Comparison of ENCODE assay signal across 2 cellular contexts in the genomic region with DNA sequence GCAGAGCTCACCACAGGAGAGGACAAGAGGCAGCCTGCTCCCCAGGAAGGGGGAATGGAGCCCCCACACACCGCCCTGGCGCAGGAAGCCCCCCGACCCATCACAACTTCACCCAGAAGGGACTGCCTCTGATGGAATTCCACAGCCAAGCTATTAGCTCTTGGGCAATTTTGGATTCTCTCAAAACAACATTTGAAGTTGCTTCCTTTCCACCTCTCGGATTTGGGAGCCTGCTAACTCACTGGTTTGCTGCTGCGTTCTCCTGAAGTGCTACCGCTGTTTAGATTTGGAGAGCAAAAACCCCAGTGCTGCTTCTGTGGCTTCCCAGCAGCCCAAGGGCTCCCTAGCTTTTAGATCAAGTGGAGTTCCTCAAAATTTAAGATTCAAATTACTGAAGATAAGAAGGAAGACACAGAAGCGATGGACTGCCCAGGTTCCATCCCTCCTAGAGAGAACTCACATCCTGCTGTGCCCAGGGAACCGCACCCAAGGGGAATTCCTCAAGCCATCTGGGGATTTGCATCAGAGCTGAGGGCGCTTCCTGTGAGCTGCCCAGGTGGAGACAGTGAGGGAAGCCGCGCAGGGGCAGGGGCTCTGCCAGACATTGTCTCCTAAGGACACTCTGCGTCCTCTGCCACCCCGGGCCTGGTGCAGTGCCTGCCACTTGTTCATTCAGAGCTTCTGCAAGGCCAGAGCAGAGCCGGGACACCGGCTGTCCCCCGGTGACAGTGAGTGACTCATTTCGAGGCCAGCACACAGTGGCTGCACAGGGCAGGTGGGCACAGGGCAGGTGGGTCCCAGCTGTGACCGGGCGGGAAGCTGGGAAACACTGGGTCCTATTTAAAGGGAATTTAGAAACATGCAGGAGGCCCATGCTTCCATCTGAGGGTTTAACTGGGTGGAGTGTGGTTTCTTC.
TF ChIP-seq lines count a peak whose summit lies in the region.

No MANE protein-coding gene starts in this region.

TF ChIP-seq in WTC11, 78 proteins besides CTCF, POLR2A, EP300 and RAD21:
- TF ChIP-seq ZNF423 (CRISPR knock-in tag; IDR thresholded peaks at IDR 0.05) (peak; percentile 85), ESRRA (CRISPR knock-in tag; IDR thresholded peaks at IDR 0.05; ENCODE audit: borderline replicate concordance) (no peak)

TF ChIP-seq in HepG2, 621 proteins besides CTCF, POLR2A, EP300 and RAD21:
- TF ChIP-seq, protein P1, sequence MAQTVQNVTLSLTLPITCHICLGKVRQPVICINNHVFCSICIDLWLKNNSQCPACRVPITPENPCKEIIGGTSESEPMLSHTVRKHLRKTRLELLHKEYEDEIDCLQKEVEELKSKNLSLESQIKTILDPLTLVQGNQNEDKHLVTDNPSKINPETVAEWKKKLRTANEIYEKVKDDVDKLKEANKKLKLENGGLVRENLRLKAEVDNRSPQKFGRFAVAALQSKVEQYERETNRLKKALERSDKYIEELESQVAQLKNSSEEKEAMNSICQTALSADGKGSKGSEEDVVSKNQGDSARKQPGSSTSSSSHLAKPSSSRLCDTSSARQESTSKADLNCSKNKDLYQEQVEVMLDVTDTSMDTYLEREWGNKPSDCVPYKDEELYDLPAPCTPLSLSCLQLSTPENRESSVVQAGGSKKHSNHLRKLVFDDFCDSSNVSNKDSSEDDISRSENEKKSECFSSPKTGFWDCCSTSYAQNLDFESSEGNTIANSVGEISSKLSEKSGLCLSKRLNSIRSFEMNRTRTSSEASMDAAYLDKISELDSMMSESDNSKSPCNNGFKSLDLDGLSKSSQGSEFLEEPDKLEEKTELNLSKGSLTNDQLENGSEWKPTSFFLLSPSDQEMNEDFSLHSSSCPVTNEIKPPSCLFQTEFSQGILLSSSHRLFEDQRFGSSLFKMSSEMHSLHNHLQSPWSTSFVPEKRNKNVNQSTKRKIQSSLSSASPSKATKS (CRISPR knock-in tag; IDR thresholded peaks at IDR 0.05) = no peak
- TF ChIP-seq ZFP37 (CRISPR knock-in tag; IDR thresholded peaks at IDR 0.05; ENCODE audit: borderline replicate concordance) (no peak), ZNF761 (CRISPR knock-in tag; conservative IDR thresholded peaks at IDR 0.05) (no peak), PHF20 (CRISPR knock-in tag; IDR thresholded peaks at IDR 0.05) (no peak), NR3C1 (CRISPR knock-in tag; IDR thresholded peaks at IDR 0.05) (no peak), NCOA5 (CRISPR knock-in tag; IDR thresholded peaks at IDR 0.05) (no peak), ZKSCAN8 (CRISPR knock-in tag; IDR thresholded peaks at IDR 0.05; ENCODE audit: borderline replicate concordance) (no peak), CBX5 (CRISPR knock-in tag; IDR thresholded peaks at IDR 0.05; ENCODE audit: borderline replicate concordance) (no peak), CCAR2 (optimal IDR thresholded peaks at IDR 0.05; ENCODE audit: low read depth, low read length) (no peak)
